Comparison of ENCODE assay signal across 1 cellular context in genomic region chr16:67246945-67247697, GRCh38.
TF ChIP-seq lines count a peak whose summit lies in the region.

Gene FHOD1, minus strand, starts transcription at chr16:67247481. Its CDS starts 71 bp downstream, at chr16:67247410.

TF ChIP-seq in K562, 482 proteins besides CTCF, POLR2A, EP300 and RAD21 (continued from another document and continues in another):
- peak in 1 of 2 experiments; percentile 71; a peak in 2 of 4 replicates for TF ChIP-seq UBTF (IDR thresholded peaks at IDR 0.05; ENCODE audit: borderline replicate concordance in 1 of 2, low read depth in 2 of 2, low read length in 2 of 2)
- TF ChIP-seq MITF (IDR thresholded peaks at IDR 0.05), result no peak
- TF ChIP-seq ADNP (tag; IDR thresholded peaks at IDR 0.05), result no peak
- no peak for TF ChIP-seq ZC3H8 (IDR thresholded peaks at IDR 0.05)
- TF ChIP-seq CHD7 (IDR thresholded peaks at IDR 0.05; ENCODE audit: low read depth, low read length), result no peak
- TF ChIP-seq NFE2L1 (tag; IDR thresholded peaks at IDR 0.05; ENCODE audit: borderline replicate concordance, low read depth), result no peak
- TF ChIP-seq HINFP (tag; conservative IDR thresholded peaks at IDR 0.05; ENCODE audit: low read depth), result no peak
- TF ChIP-seq FOSL1 (tag; conservative IDR thresholded peaks at IDR 0.05), result no peak
- TF ChIP-seq CBFB (CRISPR knock-in tag; IDR thresholded peaks at IDR 0.05), result no peak
- no peak for TF ChIP-seq MAFF (IDR thresholded peaks at IDR 0.05; ENCODE audit: low read length)
- no peak for TF ChIP-seq BHLHE40 (IDR thresholded peaks at IDR 0.05; ENCODE audit: low read length)
- no peak for TF ChIP-seq HIVEP1 (CRISPR knock-in tag; IDR thresholded peaks at IDR 0.05)
- no peak for TF ChIP-seq PCBP2 (IDR thresholded peaks at IDR 0.05; ENCODE audit: low read depth, low read length, poor library complexity, severe bottlenecking)
- no peak for TF ChIP-seq RFX1 (IDR thresholded peaks at IDR 0.05)
- no peak for TF ChIP-seq TAF9B (IDR thresholded peaks at IDR 0.05; ENCODE audit: partially characterized antibody)
- TF ChIP-seq MYBL2 (IDR thresholded peaks at IDR 0.05; ENCODE audit: low read depth), result no peak
- TF ChIP-seq MYBL2 (CRISPR knock-in tag; IDR thresholded peaks at IDR 0.05; ENCODE audit: borderline replicate concordance), result no peak
- no peak for TF ChIP-seq ZKSCAN1 (IDR thresholded peaks at IDR 0.05; ENCODE audit: low read depth, low read length)
- TF ChIP-seq SAP30 (IDR thresholded peaks at IDR 0.05; ENCODE audit: borderline replicate concordance, insufficient read depth, low read depth, low read length, poor library complexity, severe bottlenecking), result no peak
- no peak for TF ChIP-seq ZFP36 (IDR thresholded peaks at IDR 0.05; ENCODE audit: low read depth, low read length, partially characterized antibody)
- no peak for TF ChIP-seq SAFB2 (IDR thresholded peaks at IDR 0.05; ENCODE audit: borderline replicate concordance, low read depth, low read length, severe bottlenecking)
- no peak for TF ChIP-seq ZNF282 (CRISPR knock-in tag; IDR thresholded peaks at IDR 0.05)
- TF ChIP-seq ESRRB (CRISPR knock-in tag; IDR thresholded peaks at IDR 0.05; ENCODE audit: borderline replicate concordance), result no peak
- peak; percentile 98 for TF ChIP-seq POLR2G (IDR thresholded peaks at IDR 0.05; ENCODE audit: low read depth, low read length)
- no peak for TF ChIP-seq IRF1 (CRISPR knock-in tag; IDR thresholded peaks at IDR 0.05; ENCODE audit: borderline replicate concordance)
- TF ChIP-seq ZBTB9 (CRISPR knock-in tag; IDR thresholded peaks at IDR 0.05), result no peak
- no peak for TF ChIP-seq RAD51 (IDR thresholded peaks at IDR 0.05; ENCODE audit: borderline replicate concordance, low read depth)
- no peak for TF ChIP-seq RNF2 (IDR thresholded peaks at IDR 0.05)
- no peak for TF ChIP-seq TEAD2 (tag; IDR thresholded peaks at IDR 0.05)
- TF ChIP-seq ZNF408 (CRISPR knock-in tag; IDR thresholded peaks at IDR 0.05; ENCODE audit: low read depth), result no peak
- TF ChIP-seq KAT7 (CRISPR knock-in tag; IDR thresholded peaks at IDR 0.05; ENCODE audit: borderline replicate concordance), result no peak; the same call in 1 of the 2 replicates
- no peak for TF ChIP-seq PYGO2 (tag; IDR thresholded peaks at IDR 0.05)
- TF ChIP-seq ZNF76 (CRISPR knock-in tag; IDR thresholded peaks at IDR 0.05; ENCODE audit: borderline replicate concordance), result no peak
- TF ChIP-seq ZNF24 (IDR thresholded peaks at IDR 0.05), result no peak
- TF ChIP-seq SNAPC5 (CRISPR knock-in tag; IDR thresholded peaks at IDR 0.05), result no peak
- TF ChIP-seq SP2 (IDR thresholded peaks at IDR 0.05; ENCODE audit: extremely low read depth, low read depth, low read length, poor library complexity, severe bottlenecking), result no peak
- TF ChIP-seq HDGF (IDR thresholded peaks at IDR 0.05), result no peak
- no peak for TF ChIP-seq ARHGAP35 (IDR thresholded peaks at IDR 0.05; ENCODE audit: partially characterized antibody)
- no peak for TF ChIP-seq DEAF1 (CRISPR knock-in tag; IDR thresholded peaks at IDR 0.05)
- no peak for TF ChIP-seq MCM2 (IDR thresholded peaks at IDR 0.05; ENCODE audit: low read depth)
- no peak for TF ChIP-seq PPARD (CRISPR knock-in tag; IDR thresholded peaks at IDR 0.05)
- TF ChIP-seq TRIM25 (IDR thresholded peaks at IDR 0.05; ENCODE audit: borderline replicate concordance), result no peak
